11 cellular contexts compared by ENCODE assay signal in genomic region chrX:108412783-108413182, GRCh38. TPM values are rescaled to one million over a fixed set of nuclear protein-coding genes. Genes with fewer than 3 reads are reported as not detected.
DNase-seq lines count a peak whose midpoint lies in the region; ATAC-seq and TF ChIP-seq lines count a peak whose summit lies in the region.
"Had no signal": no experiment of that assay in that cellular context is flagged by ENCODE, and none has a peak within 500 bp of the region (broad histone marks: within the 10 kb centered on the region; RNA-seq: fewer than 3 reads in every experiment).

No MANE protein-coding gene starts in this region.

- H3K27me3 ChIP-seq in endodermal cell (ENCODE audit: control insufficient read depth, insufficient read depth, low read length, poor library complexity, severe bottlenecking) (no peaks in the 10 kb centered on the region), Caco-2 (replicated peaks; ENCODE audit: control insufficient read depth, insufficient read depth, low read length) (no peaks in the 10 kb centered on the region)

- H3K4me3 Mint-ChIP-seq in endodermal cell (no peak overlapping the region), nephron (no peak overlapping the region), Caco-2 (ENCODE audit: unreplicated experiment) (no peak overlapping the region)
- H3K4me3 Mint-ChIP-seq: CD8-positive, alpha-beta memory T cell; GM23338 had no signal

- H3K4me1 Mint-ChIP-seq in endodermal cell (peaks cover 64% of the 10 kb centered on the region), nephron (peaks cover 40% of the 10 kb centered on the region), Caco-2 (ENCODE audit: low read depth, unreplicated experiment) (peaks cover 9% of the 10 kb centered on the region)
- H3K4me1 Mint-ChIP-seq: CD8-positive, alpha-beta memory T cell had no signal

- H3K9me3 ChIP-seq in endodermal cell (ENCODE audit: control insufficient read depth, low read length) = no peaks in the 10 kb centered on the region
- no peaks in the 10 kb centered on the region for H3K9me3 ChIP-seq in Caco-2

- BruUV-seq in Caco-2 (replicated peaks; lab: Mats Ljungman, UMichigan) = no TSS peak

- H3K27ac Mint-ChIP-seq in endodermal cell (peak overlapping the region; percentile 67), nephron (peak overlapping the region in 2 of 3 experiments; percentile 77 to 88), Caco-2 (ENCODE audit: unreplicated experiment) (no peak overlapping the region)
- H3K27ac Mint-ChIP-seq: CD8-positive, alpha-beta memory T cell; GM23338 had no signal

- peaks cover 46% of the 10 kb centered on the region for H3K36me3 Mint-ChIP-seq in endodermal cell (ENCODE audit: low read depth)
- H3K36me3 Mint-ChIP-seq in nephron (ENCODE audit: low read depth) = no peaks in the 10 kb centered on the region
- H3K36me3 Mint-ChIP-seq in Caco-2 (ENCODE audit: insufficient read depth, unreplicated experiment) = no peaks in the 10 kb centered on the region
- H3K36me3 Mint-ChIP-seq: CD8-positive, alpha-beta memory T cell had no signal

- no peak overlapping the region for H3K9ac ChIP-seq in endodermal cell (ENCODE audit: extremely low read depth, low read length, poor library complexity, severe bottlenecking)

- H3K27me3 Mint-ChIP-seq in endodermal cell (ENCODE audit: insufficient read depth) (no peaks in the 10 kb centered on the region), nephron (ENCODE audit: low read depth) (no peaks in the 10 kb centered on the region), Caco-2 (ENCODE audit: insufficient read depth, unreplicated experiment) (no peaks in the 10 kb centered on the region)

- H3K9me3 Mint-ChIP-seq in endodermal cell = no peaks in the 10 kb centered on the region
- H3K9me3 Mint-ChIP-seq in nephron = no peaks in the 10 kb centered on the region
- H3K9me3 Mint-ChIP-seq in Caco-2 (ENCODE audit: unreplicated experiment) = no peaks in the 10 kb centered on the region
- H3K9me3 Mint-ChIP-seq: CD8-positive, alpha-beta memory T cell; GM23338 had no signal

- in situ Hi-C loops in GM13977 (cut with MboI; ENCODE audit: low pct_unique_long_range_greater_than_20kb, low sequenced_read_pairs, unreplicated experiment) = no loop called here

- H3K36me3 ChIP-seq in endodermal cell (ENCODE audit: control insufficient read depth, insufficient read depth, low read length) = peaks cover 9% of the 10 kb centered on the region
- H3K36me3 ChIP-seq in Caco-2 (ENCODE audit: control insufficient read depth, insufficient read depth, low read length) = no peaks in the 10 kb centered on the region

- TF ChIP-seq CTCF in C4-2B (conservative IDR thresholded peaks at IDR 0.05) = no peak
- no peak for TF ChIP-seq CTCF in endodermal cell (conservative IDR thresholded peaks at IDR 0.05)
- no peak for TF ChIP-seq CTCF in nephron (IDR thresholded peaks at IDR 0.05; ENCODE audit: unreplicated experiment in 3 of 3)
- no peak for TF ChIP-seq CTCF in Caco-2 (IDR thresholded peaks at IDR 0.05; ENCODE audit: insufficient read depth in 1 of 2, low read depth in 1 of 2, low read length in 1 of 2, severe bottlenecking in 1 of 2, unreplicated experiment in 1 of 2)
- no peak for TF ChIP-seq CTCF in GM13977 (IDR thresholded peaks at IDR 0.05; ENCODE audit: extremely low read depth, insufficient read depth, missing control alignments)

- POLR2A ChIA-PET in Caco-2 (lab: Charles Lee) = interaction anchor here (0.7 kb wide), 1 partner anchor 64 kb away, joined by 4 read pairs; no protein-coding TSS in a partner anchor

- intact Hi-C loops in Caco-2 (cut with micrococcal nuclease; ENCODE audit: unreplicated experiment) = loop anchor here (2.0 kb wide), 1 partner anchor 16 kb away; no protein-coding TSS in a partner anchor

- H3K4me3 ChIP-seq in endodermal cell (ENCODE audit: low read length) (no peak overlapping the region), Caco-2 (ENCODE audit: low read depth, low read length) (no peak overlapping the region)
- H3K4me3 ChIP-seq: GM23338 had no signal

- DNase-seq in NCI-H2081 treated with DMSO at 0.1 percent for 48 hours (lab: John Stamatoyannopoulos, UW) (peak; percentile 61), endodermal cell (no peak), Caco-2 (no peak), GM13977 (ENCODE audit: low spot score) (no peak)
- DNase-seq: CD8-positive, alpha-beta memory T cell; DMS53; H7 had no signal

- H3K4me1 ChIP-seq in endodermal cell (ENCODE audit: control insufficient read depth, insufficient read depth, low read length) = peaks cover 6% of the 10 kb centered on the region
- H3K4me1 ChIP-seq in Caco-2 = 0 out of 2 replicates have a peak, but pooled peaks cover 18% of the 10 kb centered on the region

- peak overlapping the region; percentile 25; the same call in 1 of the 2 replicates for H3K27ac ChIP-seq in C4-2B
- H3K27ac ChIP-seq in endodermal cell (ENCODE audit: low read depth, low read length) = no peak overlapping the region

- CTCF ChIA-PET in Caco-2 (lab: Charles Lee) = no interaction called here

- ATAC-seq in GM19395 (IDR thresholded peaks at IDR 0.05; ENCODE audit: unreplicated experiment) = no peak
- ATAC-seq: GM23338 had no signal

RNA-seq across cellular contexts. Expression of gene COL4A6, which starts 25.4 kb away (rescaled TPM):
- 100 to 1,000 TPM; 205 to 338 TPM for total RNA-seq in endodermal cell
- polyA plus RNA-seq in endodermal cell (2013, experiment 1 of 2) = 32.1 TPM
- polyA plus RNA-seq in endodermal cell (2013, experiment 2 of 2) = 35.7 TPM
- total RNA-seq in Caco-2 (2022) = 15.9 and 16.0 TPM in 2 replicates
- total RNA-seq: CD8-positive, alpha-beta memory T cell had no signal
- polyA plus RNA-seq: CD8-positive, alpha-beta memory T cell had no signal

RNA-seq across cellular contexts. Expression of gene COL4A5, which starts 26.9 kb away (rescaled TPM):
- total RNA-seq in endodermal cell (100 to 1,000 TPM; 212 to 365 TPM), Caco-2 (2022) (48.1 and 49.8 TPM in 2 replicates)
- polyA plus RNA-seq in endodermal cell (2013, experiment 1 of 2) = 58.2 TPM
- polyA plus RNA-seq in endodermal cell (2013, experiment 2 of 2) = 60.1 TPM
- total RNA-seq: CD8-positive, alpha-beta memory T cell had no signal
- polyA plus RNA-seq: CD8-positive, alpha-beta memory T cell had no signal

Comparison
In these comparisons a context has a peak if more than half of its experiments do, and no peak if none do; other contexts are left out.
1. RNA of gene COL4A6, which starts 25.4 kb away (total RNA-seq): 205 to 338 TPM in endodermal cell; 15.9 to 16.0 TPM in Caco-2; every median in the first group is over 10 times any median in the second.